Comparison of ENCODE assay signal across 8 cellular contexts in the genomic region with DNA sequence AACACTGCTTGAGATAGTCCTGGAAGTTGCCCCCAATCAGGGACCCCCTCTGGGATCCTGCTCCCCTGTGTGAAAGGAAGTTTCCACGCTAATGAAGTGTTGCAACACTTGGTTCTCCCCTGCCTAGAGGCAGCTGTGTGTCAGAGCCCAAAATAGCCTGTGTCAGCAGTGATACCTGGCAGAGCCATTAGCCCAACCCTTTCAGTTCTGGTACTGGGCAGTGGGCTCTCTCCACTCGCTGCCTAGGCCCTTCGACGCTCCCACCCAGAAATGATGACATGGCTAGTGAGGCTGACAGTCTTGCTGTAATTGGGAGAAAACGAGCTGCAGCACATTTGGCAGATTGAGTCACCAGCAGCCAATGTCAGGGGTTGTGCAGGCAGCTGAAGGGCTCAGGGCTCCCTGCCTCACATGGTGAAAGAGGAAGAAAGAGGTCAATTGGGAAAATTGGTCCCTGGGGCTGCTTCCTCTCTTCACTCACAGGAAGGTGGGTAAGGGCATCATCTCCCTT. TPM values are rescaled to one million over a fixed set of nuclear protein-coding genes. Genes with fewer than 3 reads are reported as not detected.
DNase-seq lines count a peak whose midpoint lies in the region; ATAC-seq and TF ChIP-seq lines count a peak whose summit lies in the region.

No MANE protein-coding gene starts in this region.

- no peaks in the 10 kb centered on the region for H3K9me3 Mint-ChIP-seq in activated T-cell treated with anti-CD3 and anti-CD28 coated beads, Interleukin-2, amount 50 U/mL, for 72 hours
- no peaks in the 10 kb centered on the region for H3K9me3 Mint-ChIP-seq in activated naive CD8-positive, alpha-beta T cell treated with anti-CD3 and anti-CD28 coated beads, Interleukin-2, amount 10 ng/mL, durations not matched to agents 7 days and 5 days

- H3K4me1 Mint-ChIP-seq in activated T-cell treated with anti-CD3 and anti-CD28 coated beads, Interleukin-2, amount 50 U/mL, for 72 hours (ENCODE audit: low read depth), result peaks cover 36% of the 10 kb centered on the region
- peaks cover 30% of the 10 kb centered on the region for H3K4me1 Mint-ChIP-seq in activated naive CD8-positive, alpha-beta T cell treated with anti-CD3 and anti-CD28 coated beads, Interleukin-2, amount 10 ng/mL, durations not matched to agents 7 days and 5 days

- H3K27ac Mint-ChIP-seq in activated T-cell treated with anti-CD3 and anti-CD28 coated beads, Interleukin-2, amount 50 U/mL, for 72 hours, result peak overlapping the region; percentile 15
- H3K27ac Mint-ChIP-seq in activated naive CD8-positive, alpha-beta T cell treated with anti-CD3 and anti-CD28 coated beads, Interleukin-2, amount 10 ng/mL, durations not matched to agents 7 days and 5 days, result peak overlapping the region; percentile 78

- H3K9me3 ChIP-seq in upper lobe of left lung, result no peaks in the 10 kb centered on the region

- H3K4me3 Mint-ChIP-seq in activated T-cell treated with anti-CD3 and anti-CD28 coated beads, Interleukin-2, amount 50 U/mL, for 72 hours, result peak overlapping the region; percentile 91 to 95
- H3K4me3 Mint-ChIP-seq in activated naive CD8-positive, alpha-beta T cell treated with anti-CD3 and anti-CD28 coated beads, Interleukin-2, amount 10 ng/mL, durations not matched to agents 7 days and 5 days, result peak overlapping the region; percentile 99

- H3K36me3 Mint-ChIP-seq in activated T-cell treated with anti-CD3 and anti-CD28 coated beads, Interleukin-2, amount 50 U/mL, for 72 hours (ENCODE audit: insufficient read depth in 2 of 2), result peaks cover 18 to 26% of the 10 kb centered on the region in 2 donors
- peaks cover 11% of the 10 kb centered on the region for H3K36me3 Mint-ChIP-seq in activated naive CD8-positive, alpha-beta T cell treated with anti-CD3 and anti-CD28 coated beads, Interleukin-2, amount 10 ng/mL, durations not matched to agents 7 days and 5 days

- ATAC-seq in activated T-cell treated with anti-CD3 and anti-CD28 coated beads, Interleukin-2, amount 50 U/mL, for 72 hours (replicated peaks in 1 of 2), result no peak
- no peak for ATAC-seq in activated naive CD8-positive, alpha-beta T cell treated with anti-CD3 and anti-CD28 coated beads, Interleukin-2, amount 10 ng/mL, durations not matched to agents 7 days and 5 days (ENCODE audit: low read depth)
- ATAC-seq in upper lobe of left lung (ENCODE audit: low FRiP score in 2 of 2), result peak in 1 of 2 donors; percentile 1
- no peak for ATAC-seq in HG02678 (IDR thresholded peaks at IDR 0.05; ENCODE audit: unreplicated experiment)

- no peaks in the 10 kb centered on the region for H3K27me3 ChIP-seq in upper lobe of left lung

- peaks cover 25 to 30% (median 27%) of the 10 kb centered on the region in 4 donors for H3K4me1 ChIP-seq in upper lobe of left lung

- TF ChIP-seq POLR2A in upper lobe of left lung (IDR thresholded peaks at IDR 0.05), result no peak

- WGBS in upper lobe of left lung, 2 donors, result 40 to 62% methylated on average over 1 to 5 of the region's 5 CpGs

- POLR2A ChIA-PET in activated naive CD8-positive, alpha-beta T cell treated with anti-CD3 and anti-CD28 coated beads, Interleukin-2, amount 10 ng/mL, durations not matched to agents 7 days and 5 days (lab: Charles Lee), result interaction anchor here (0.8 to 9.0 kb wide), 16 partner anchors 10 to 135 kb away, joined by 3 to 98 read pairs (median 8); a partner anchor contains a TSS

- no peak for TF ChIP-seq CTCF in upper lobe of left lung (IDR thresholded peaks at IDR 0.05)

- no peaks in the 10 kb centered on the region for H3K27me3 Mint-ChIP-seq in activated T-cell treated with anti-CD3 and anti-CD28 coated beads, Interleukin-2, amount 50 U/mL, for 72 hours (ENCODE audit: low read depth)
- no peaks in the 10 kb centered on the region for H3K27me3 Mint-ChIP-seq in activated naive CD8-positive, alpha-beta T cell treated with anti-CD3 and anti-CD28 coated beads, Interleukin-2, amount 10 ng/mL, durations not matched to agents 7 days and 5 days

- no peak for DNase-seq in activated T-cell treated with anti-CD3 and anti-CD28 coated beads, Interleukin-2, amount 50 U/mL, for 72 hours
- no peak for DNase-seq in activated T-cell treated with anti-CD3 and anti-CD28 coated beads, Interleukin-2, amount 50 U/mL, for 1 hour
- no peak for DNase-seq in activated naive CD8-positive, alpha-beta T cell treated with anti-CD3 and anti-CD28 coated beads, Interleukin-2, amount 10 ng/mL, durations not matched to agents 7 days and 5 days
- peak; percentile 57 for DNase-seq in iris pigment epithelial cell (ENCODE audit: low read depth)
- peak in 1 of 2 donors; percentile 59 for DNase-seq in upper lobe of left lung
- no peak for DNase-seq in DMS79 (lab: John Stamatoyannopoulos, UW)
- no peak for DNase-seq in COR-L47 (lab: John Stamatoyannopoulos, UW)

- peak overlapping the region; percentile 91 to 96 (median 95) for H3K27ac ChIP-seq in upper lobe of left lung

- TF ChIP-seq EP300 in upper lobe of left lung (IDR thresholded peaks at IDR 0.05), result no peak

- peaks cover 16 to 29% (median 18%) of the 10 kb centered on the region in 4 donors for H3K36me3 ChIP-seq in upper lobe of left lung

- no peak overlapping the region for H3K4me3 ChIP-seq in upper lobe of left lung

RNA-seq across cellular contexts. Expression of a gene that starts 1.4 kb away (rescaled TPM):
- total RNA-seq in activated T-cell treated with anti-CD3 and anti-CD28 coated beads, Interleukin-2, amount 50 U/mL, for 72 hours, result 100 to 1,000 TPM; 117 to 131 TPM
- 100 to 1,000 TPM; 124 to 131 TPM for total RNA-seq in activated naive CD8-positive, alpha-beta T cell treated with anti-CD3 and anti-CD28 coated beads, Interleukin-2, amount 10 ng/mL, durations not matched to agents 7 days and 5 days
- 100 to 1,000 TPM in 1 of 6 donors, 10 to 100 TPM in 5; 56.1 to 215 (median 81.2) TPM for total RNA-seq in upper lobe of left lung

RNA-seq across cellular contexts. Expression of a gene that starts 14.9 kb away (rescaled TPM):
- total RNA-seq in activated T-cell treated with anti-CD3 and anti-CD28 coated beads, Interleukin-2, amount 50 U/mL, for 72 hours, result 10 to 100 TPM in 1 of 2 donors, 1 to 10 TPM in 1; 8.4 to 10.8 TPM
- total RNA-seq in activated naive CD8-positive, alpha-beta T cell treated with anti-CD3 and anti-CD28 coated beads, Interleukin-2, amount 10 ng/mL, durations not matched to agents 7 days and 5 days, result 10 to 100 TPM; 14.0 to 15.2 TPM
- 10 to 100 TPM; 11.3 to 28.7 (median 15.4) TPM for total RNA-seq in upper lobe of left lung

RNA-seq across cellular contexts. Expression of a gene that starts 19.5 kb away (rescaled TPM):
- total RNA-seq in activated T-cell treated with anti-CD3 and anti-CD28 coated beads, Interleukin-2, amount 50 U/mL, for 72 hours, result 10 to 100 TPM; 18.8 to 23.1 TPM
- 10 to 100 TPM; 48.7 to 52.2 TPM for total RNA-seq in activated naive CD8-positive, alpha-beta T cell treated with anti-CD3 and anti-CD28 coated beads, Interleukin-2, amount 10 ng/mL, durations not matched to agents 7 days and 5 days
- 10 to 100 TPM; 38.8 to 98.2 (median 56.2) TPM for total RNA-seq in upper lobe of left lung

RNA-seq across cellular contexts. Expression of a gene that starts 25.2 kb away (rescaled TPM):
- 10 to 100 TPM; 53.9 to 70.1 TPM for total RNA-seq in activated T-cell treated with anti-CD3 and anti-CD28 coated beads, Interleukin-2, amount 50 U/mL, for 72 hours
- 10 to 100 TPM; 43.4 to 44.3 TPM for total RNA-seq in activated naive CD8-positive, alpha-beta T cell treated with anti-CD3 and anti-CD28 coated beads, Interleukin-2, amount 10 ng/mL, durations not matched to agents 7 days and 5 days
- total RNA-seq in upper lobe of left lung, result 10 to 100 TPM; 25.3 to 53.8 (median 44.9) TPM

RNA-seq across cellular contexts. Expression of a gene that starts 26.0 kb away (rescaled TPM):
- total RNA-seq in activated T-cell treated with anti-CD3 and anti-CD28 coated beads, Interleukin-2, amount 50 U/mL, for 72 hours, result 1 to 10 TPM in 1 of 2 donors, under 1 TPM in 1; 0.77 to 1.5 TPM
- total RNA-seq in activated naive CD8-positive, alpha-beta T cell treated with anti-CD3 and anti-CD28 coated beads, Interleukin-2, amount 10 ng/mL, durations not matched to agents 7 days and 5 days, result not detected
- total RNA-seq in upper lobe of left lung, result not detected
